Comparison of ENCODE assay signal across 9 cellular contexts in the genomic region with DNA sequence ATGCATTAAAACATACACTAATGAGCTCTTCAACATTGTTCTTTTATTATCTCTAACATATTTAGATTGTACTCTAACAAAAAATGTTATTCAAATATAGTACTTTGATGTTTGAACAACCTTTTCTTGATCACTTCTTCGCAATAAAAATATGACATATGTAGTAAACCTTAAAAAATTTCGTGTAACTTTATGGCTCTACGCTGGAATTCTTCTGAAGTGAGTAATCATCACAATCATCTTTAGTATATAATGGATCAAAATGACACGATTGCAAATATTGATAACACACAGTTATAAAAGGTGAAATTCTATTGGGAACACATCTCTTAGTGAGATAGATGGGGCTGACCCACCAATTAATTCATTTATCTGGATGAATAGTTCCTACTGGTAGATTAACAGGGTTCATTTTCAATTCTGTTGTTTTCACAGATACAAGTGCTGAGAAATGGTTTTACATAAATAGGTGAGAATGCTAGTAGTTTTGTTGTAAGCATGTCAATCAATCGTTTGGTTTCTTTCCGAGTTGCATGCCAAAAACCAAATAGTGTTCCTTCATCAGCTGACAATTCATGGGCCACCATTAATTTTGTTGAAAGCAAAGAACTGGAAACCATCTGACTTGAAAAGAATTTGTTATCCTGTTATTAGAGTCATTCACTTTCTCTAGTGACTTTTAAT. TPM values are rescaled to one million over a fixed set of nuclear protein-coding genes. Genes with fewer than 3 reads are reported as not detected.
DNase-seq lines count a peak whose midpoint lies in the region; ATAC-seq, FAIRE-seq and TF ChIP-seq lines count a peak whose summit lies in the region.
"Had no signal": no experiment of that assay in that cellular context is flagged by ENCODE, and none has a peak within 500 bp of the region (broad histone marks: within the 10 kb centered on the region; RNA-seq: fewer than 3 reads in every experiment).

No MANE protein-coding gene starts in this region.

- H3K27ac Mint-ChIP-seq in IgD-negative memory B cell: peak overlapping the region; percentile 93 to 100 (median 99)

- TF ChIP-seq CTCF in AG10803 (conservative IDR thresholded peaks at IDR 0.05; ENCODE audit: low read length) (no peak), bronchial epithelial cell (IDR thresholded peaks at IDR 0.05; ENCODE audit: insufficient read depth, low read length, severe bottlenecking) (no peak)

- H3K4me3 ChIP-seq in AG10803 (ENCODE audit: low read length): peak overlapping the region; percentile 99
- peak overlapping the region; percentile 84 for H3K4me3 ChIP-seq in bronchial epithelial cell (ENCODE audit: low read depth, low read length)
- H3K4me3 ChIP-seq in mucosa of rectum (ENCODE audit: low read length in 2 of 2): peak overlapping the region; percentile 81 to 100

- no peaks in the 10 kb centered on the region for H3K9me3 Mint-ChIP-seq in IgD-negative memory B cell

- DNase-seq in AG10803 (ENCODE audit: low read depth) (no peak), bronchial epithelial cell (ENCODE audit: low read depth) (no peak), NCI-H2171 (lab: John Stamatoyannopoulos, UW) (no peak), midbrain (lab: John Stamatoyannopoulos, UW) (no peak)

- H3K27ac ChIP-seq in mucosa of rectum (ENCODE audit: low read depth in 2 of 2, low read length in 2 of 2): peak overlapping the region in 1 of 2 donors; percentile 99

- no peaks in the 10 kb centered on the region for H3K36me3 Mint-ChIP-seq in IgD-negative memory B cell

- no peaks in the 10 kb centered on the region for H3K9me3 ChIP-seq in mucosa of rectum (ENCODE audit: control insufficient read depth in 2 of 2, low read length in 2 of 2)

- H3K4me1 Mint-ChIP-seq in IgD-negative memory B cell: peaks cover 17 to 25% (median 21%) of the 10 kb centered on the region in 3 donors

- peaks cover 6 to 8% of the 10 kb centered on the region in 2 donors for H3K4me1 ChIP-seq in mucosa of rectum (ENCODE audit: control insufficient read depth in 2 of 2, insufficient read depth in 2 of 2, low read length in 2 of 2)

- peak overlapping the region; percentile 80 to 100 for H3K9ac ChIP-seq in mucosa of rectum (ENCODE audit: low read depth in 1 of 2, low read length in 2 of 2)

- peak overlapping the region; percentile 17 to 99 (median 97) for H3K4me3 Mint-ChIP-seq in IgD-negative memory B cell

- H3K27me3 Mint-ChIP-seq in IgD-negative memory B cell: no peaks in the 10 kb centered on the region

- ATAC-seq in GM18909 (IDR thresholded peaks at IDR 0.05; ENCODE audit: poor library complexity, unreplicated experiment): no peak
- ATAC-seq in HG02870 (IDR thresholded peaks at IDR 0.05; ENCODE audit: unreplicated experiment): no peak

- H3K27me3 ChIP-seq in bronchial epithelial cell (ENCODE audit: control insufficient read depth, insufficient read depth, low read length): no peaks in the 10 kb centered on the region
- no peaks in the 10 kb centered on the region for H3K27me3 ChIP-seq in mucosa of rectum (ENCODE audit: control insufficient read depth in 2 of 2, insufficient read depth in 2 of 2, low read length in 2 of 2)

- FAIRE-seq in bronchial epithelial cell (lab: Jason Lieb, UNC): no peak

- peaks cover 7% of the 10 kb centered on the region for H3K36me3 ChIP-seq in bronchial epithelial cell (ENCODE audit: control insufficient read depth, insufficient read depth, low read length)
- H3K36me3 ChIP-seq in mucosa of rectum (ENCODE audit: control insufficient read depth in 2 of 2, insufficient read depth in 2 of 2, low read length in 2 of 2): peaks cover 12 to 14% of the 10 kb centered on the region in 2 donors

RNA-seq across cellular contexts. Expression of gene ZMPSTE24, which starts 1.5 kb away (rescaled TPM):
- polyA plus RNA-seq in IgD-negative memory B cell: 22.9 TPM
- 42.8 and 68.4 TPM in 2 replicates for total RNA-seq in bronchial epithelial cell

RNA-seq across cellular contexts. Expression of gene TMCO2, which starts 8.8 kb away (rescaled TPM):
- polyA plus RNA-seq in IgD-negative memory B cell: not detected
- total RNA-seq in bronchial epithelial cell: not detected in 2 replicates
- total RNA-seq: mesenteric fat pad had no signal
